In the genomic region with DNA sequence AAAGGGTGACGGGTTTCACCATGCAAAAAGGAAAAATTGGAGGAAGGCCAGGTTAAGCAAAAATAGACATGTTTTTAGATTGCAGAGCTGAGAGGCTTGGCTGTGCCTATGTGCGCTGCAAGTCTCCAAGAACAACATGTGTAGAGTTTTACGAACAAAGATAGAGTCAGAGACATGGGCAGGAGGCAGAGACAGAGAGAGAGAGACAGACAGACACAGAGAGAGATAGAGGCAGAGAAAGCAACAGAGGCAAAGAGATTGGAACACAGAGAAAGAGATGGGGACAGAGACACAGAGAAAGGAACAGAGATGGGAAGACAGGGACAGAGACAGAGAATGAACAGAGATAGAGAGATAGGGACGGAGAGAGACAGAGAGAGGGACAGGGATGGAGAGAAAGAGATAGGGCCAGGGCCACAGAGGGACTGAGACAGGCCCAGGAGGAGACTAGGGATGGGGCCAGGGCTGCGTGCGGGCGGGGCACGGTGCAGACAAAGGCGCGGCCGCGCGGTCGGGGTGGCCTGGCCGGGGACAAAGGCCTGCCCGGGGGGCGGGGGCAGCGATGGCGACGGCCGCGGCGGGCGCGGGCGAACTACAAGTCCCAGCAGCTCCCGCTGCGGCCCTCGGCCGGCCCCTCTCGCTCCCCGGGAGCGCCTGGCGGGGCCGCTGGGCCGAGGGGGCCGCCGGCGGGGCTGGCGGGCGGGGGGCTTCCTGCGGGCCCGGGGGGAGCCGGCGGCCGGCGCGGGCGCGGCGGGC, we compare ENCODE assay signal across 8 cellular contexts. TPM values are rescaled to one million over a fixed set of nuclear protein-coding genes. Genes with fewer than 3 reads are reported as not detected.
DNase-seq lines count a peak whose midpoint lies in the region; ATAC-seq, FAIRE-seq and TF ChIP-seq lines count a peak whose summit lies in the region.

A gene (plus strand): TSS at position 633 of the 756 bp plus-strand sequence. CDS start 3,140 bp downstream, outside the sequence.

- H3K9me3 ChIP-seq in PC-3 (ENCODE audit: low read length) (no peaks in the 10 kb centered on the region), astrocyte (ENCODE audit: insufficient read depth, low read depth, low read length) (no peaks in the 10 kb centered on the region), parathyroid adenoma (ENCODE audit: control insufficient read depth, low read length) (no peaks in the 10 kb centered on the region)

- no peaks in the 10 kb centered on the region for H3K9me2 ChIP-seq in PC-3 (replicated peaks; ENCODE audit: low read length)

- ATAC-seq in PC-3 (peak; percentile 96), left ventricle myocardium superior (peak; percentile 92), GM18870 (IDR thresholded peaks at IDR 0.05; ENCODE audit: unreplicated experiment) (no peak)

- FAIRE-seq in astrocyte (lab: Jason Lieb, UNC) = no peak

- DNase-seq in H7 (peak; percentile 99), PC-3 (peak; percentile 69), astrocyte (ENCODE audit: low read depth) (peak; percentile 42), left ventricle myocardium superior (peak; percentile 91), GF-D8 (lab: John Stamatoyannopoulos, UW) (no peak)

- H3K27me3 ChIP-seq in H7 (ENCODE audit: control insufficient read depth, insufficient read depth, low read length) (no peaks in the 10 kb centered on the region), PC-3 (ENCODE audit: low read length) (no peaks in the 10 kb centered on the region), astrocyte (ENCODE audit: insufficient read depth, low read length) (no peaks in the 10 kb centered on the region), parathyroid adenoma (ENCODE audit: control insufficient read depth, insufficient read depth, low read length) (no peaks in the 10 kb centered on the region)

- CTCF ChIA-PET in PC-3 (lab: Charles Lee) = interaction anchor here (0.7 kb wide), 1 partner anchor 48 kb away, joined by 3 read pairs; no protein-coding TSS in a partner anchor

- H3K79me2 ChIP-seq in PC-3 (ENCODE audit: low read length) (no peaks in the 10 kb centered on the region; the same call in 1 of the 2 replicates), astrocyte (ENCODE audit: insufficient read depth, low read length) (peaks cover 13% of the 10 kb centered on the region), parathyroid adenoma (no peaks in the 10 kb centered on the region)

- peak within 1 kb of the TSS; percentile 71 for H3K27ac Mint-ChIP-seq in astrocyte (ENCODE audit: unreplicated experiment)

- no peaks in the 10 kb centered on the region for H3K9me3 Mint-ChIP-seq in astrocyte (ENCODE audit: unreplicated experiment)

- H3K4me3 ChIP-seq in H7 (ENCODE audit: insufficient read depth, low read depth, low read length) = peak within 1 kb of the TSS; percentile 67
- H3K4me3 ChIP-seq in PC-3 (ENCODE audit: low read length) = peak within 1 kb of the TSS; percentile 70
- H3K4me3 ChIP-seq in astrocyte (ENCODE audit: insufficient read depth, low read depth, low read length) = peak within 1 kb of the TSS; percentile 71
- peak within 1 kb of the TSS; percentile 83 for H3K4me3 ChIP-seq in parathyroid adenoma (ENCODE audit: low read depth, low read length)

- H3K4me2 ChIP-seq in PC-3 (ENCODE audit: low read length) (peak within 1 kb of the TSS; percentile 97), astrocyte (ENCODE audit: low read length) (peak within 1 kb of the TSS; percentile 99), parathyroid adenoma (ENCODE audit: low read length) (peak within 1 kb of the TSS; percentile 98)

- no peaks in the 10 kb centered on the region for H3K36me3 ChIP-seq in H7 (replicated peaks; ENCODE audit: control insufficient read depth, insufficient read depth, low read length)
- H3K36me3 ChIP-seq in PC-3 (ENCODE audit: low read depth, low read length) = no peaks in the 10 kb centered on the region
- H3K36me3 ChIP-seq in astrocyte (ENCODE audit: insufficient read depth, low read length) = no peaks in the 10 kb centered on the region
- H3K36me3 ChIP-seq in parathyroid adenoma (ENCODE audit: control insufficient read depth, insufficient read depth, low read length) = no peaks in the 10 kb centered on the region

- intact Hi-C loops in PC-3 (cut with micrococcal nuclease) = no loop called here
- intact Hi-C loops in left ventricle myocardium superior (cut with micrococcal nuclease) = no loop called here

- H2AFZ ChIP-seq in PC-3 (ENCODE audit: low read length) (peak within 1 kb of the TSS; percentile 95), astrocyte (ENCODE audit: low read depth, low read length) (peak within 1 kb of the TSS; percentile 92), parathyroid adenoma (peak within 1 kb of the TSS; percentile 92)

- TF ChIP-seq CTCF in C4-2B (conservative IDR thresholded peaks at IDR 0.05) = no peak
- no peak for TF ChIP-seq CTCF in PC-3 (conservative IDR thresholded peaks at IDR 0.05; ENCODE audit: low read depth, low read length)
- no peak for TF ChIP-seq CTCF in astrocyte (IDR thresholded peaks at IDR 0.05; ENCODE audit: insufficient read depth, low read depth, low read length)
- TF ChIP-seq CTCF in parathyroid adenoma (IDR thresholded peaks at IDR 0.05) = no peak

- H3K9ac ChIP-seq in PC-3 (ENCODE audit: low read length) = peak within 1 kb of the TSS; percentile 82
- peak within 1 kb of the TSS; percentile 95 for H3K9ac ChIP-seq in astrocyte (ENCODE audit: low read length)
- peak within 1 kb of the TSS; percentile 49 for H3K9ac ChIP-seq in parathyroid adenoma

- H4K20me1 ChIP-seq in PC-3 (ENCODE audit: low read length) (no peaks in the 10 kb centered on the region), astrocyte (ENCODE audit: insufficient read depth, low read length) (no peaks in the 10 kb centered on the region)

- no peaks in the 10 kb centered on the region for H3K36me3 Mint-ChIP-seq in astrocyte (ENCODE audit: low read depth, unreplicated experiment)

- no peaks in the 10 kb centered on the region for H3F3A ChIP-seq in PC-3 (ENCODE audit: low read length, unreplicated experiment)

- TSS peak; percentile 96 for BruUV-seq in PC-3 (replicated peaks; lab: Mats Ljungman, UMichigan)

- peaks cover 7% of the 10 kb centered on the region for H3K4me1 Mint-ChIP-seq in astrocyte (ENCODE audit: low read depth, unreplicated experiment)

- peaks cover 13% of the 10 kb centered on the region for H3K4me1 ChIP-seq in PC-3 (ENCODE audit: insufficient read depth, low read length)
- H3K4me1 ChIP-seq in astrocyte (ENCODE audit: insufficient read depth, low read length) = peaks cover 17% of the 10 kb centered on the region
- peaks cover 14% of the 10 kb centered on the region for H3K4me1 ChIP-seq in parathyroid adenoma

- H3K4me3 Mint-ChIP-seq in astrocyte (ENCODE audit: unreplicated experiment) = peak within 1 kb of the TSS; percentile 89

- H3K27ac ChIP-seq in C4-2B = peak within 1 kb of the TSS; percentile 70
- H3K27ac ChIP-seq in PC-3 (ENCODE audit: low read length) = no peak within 1 kb of the TSS; the same call in 1 of the 2 replicates
- peak within 1 kb of the TSS; percentile 69 for H3K27ac ChIP-seq in astrocyte (ENCODE audit: low read depth, low read length)
- peak within 1 kb of the TSS; percentile 95 for H3K27ac ChIP-seq in parathyroid adenoma

- POLR2A ChIA-PET in PC-3 (lab: Charles Lee; ENCODE audit: unreplicated experiment) = interaction anchor here (0.6 to 1.0 kb wide), 2 partner anchors 16 to 149 kb away, joined by 3 to 4 read pairs; no protein-coding TSS in a partner anchor

- peaks cover 5% of the 10 kb centered on the region for H3K27me3 Mint-ChIP-seq in astrocyte (ENCODE audit: low read depth, unreplicated experiment)

RNA-seq across cellular contexts. Expression of the gene that starts here (rescaled TPM):
- 52.1 and 54.8 TPM in 2 replicates for total RNA-seq in H7 (2014; rRNA removed; shearing (Covaris generic))
- total RNA-seq in PC-3 (2014; rRNA removed) = 41.6 and 53.4 TPM in 2 replicates
- 39.8 and 41.1 TPM in 2 replicates for total RNA-seq in astrocyte
- total RNA-seq in left ventricle myocardium superior = 101 TPM
